ENCODE assay signal across 15 cellular contexts in genomic region chr9:134175808-134176598, GRCh38. TPM values are rescaled to one million over a fixed set of nuclear protein-coding genes. Genes with fewer than 3 reads are reported as not detected.
DNase-seq lines count a peak whose midpoint lies in the region; ATAC-seq and TF ChIP-seq lines count a peak whose summit lies in the region.
"Had no signal": no experiment of that assay in that cellular context is flagged by ENCODE, and none has a peak within 500 bp of the region (broad histone marks: within the 10 kb centered on the region; RNA-seq: fewer than 3 reads in every experiment).

No MANE protein-coding gene starts in this region.

- TF ChIP-seq CTCF in CD14-positive monocyte (IDR thresholded peaks at IDR 0.05) (no peak), RWPE2 (IDR thresholded peaks at IDR 0.05; ENCODE audit: poor library complexity, severe bottlenecking) (peak; percentile 15), psoas muscle (IDR thresholded peaks at IDR 0.05) (peak; percentile 21)

- H3K36me3 Mint-ChIP-seq in CD14-positive monocyte, result no peaks in the 10 kb centered on the region

- DNase-seq in CD14-positive monocyte (ENCODE audit: low spot score) (peak; percentile 42), RWPE2 (ENCODE audit: low spot score) (peak; percentile 31), left cardiac atrium (peak; percentile 39), psoas muscle (peak; percentile 22 to 75), NCI-H1105 (lab: John Stamatoyannopoulos, UW) (no peak), hippocampal formation (lab: John Stamatoyannopoulos, UW) (no peak), substantia nigra (lab: John Stamatoyannopoulos, UW) (no peak)
- DNase-seq: activated T-cell treated with anti-CD3 and anti-CD28 coated beads, Interleukin-2, amount 50 U/mL, for 1 hour; anterior cingulate cortex; GDM1; NCI-H1048; NCI-H526 had no signal

- H3K27ac ChIP-seq in RWPE2 (ENCODE audit: poor library complexity, severe bottlenecking), result no peak overlapping the region
- H3K27ac ChIP-seq in psoas muscle, result no peak overlapping the region
- H3K27ac ChIP-seq in substantia nigra (ENCODE audit: low read depth, low read length, poor library complexity, severe bottlenecking), result no peak overlapping the region

- H3K27me3 Mint-ChIP-seq in CD14-positive monocyte (ENCODE audit: low read depth in 3 of 3), result peaks cover 14 to 37% (median 15%) of the 10 kb centered on the region in 3 donors

- H3K9me3 ChIP-seq in RWPE2 (ENCODE audit: severe bottlenecking), result no peaks in the 10 kb centered on the region
- H3K9me3 ChIP-seq in psoas muscle, result no peaks in the 10 kb centered on the region

- no peak overlapping the region for H3K4me3 Mint-ChIP-seq in CD14-positive monocyte

- H3K27ac Mint-ChIP-seq in CD14-positive monocyte, result no peak overlapping the region

- peaks cover 9% of the 10 kb centered on the region for H3K27me3 ChIP-seq in RWPE2 (ENCODE audit: insufficient read depth, poor library complexity, severe bottlenecking)
- H3K27me3 ChIP-seq in psoas muscle (ENCODE audit: insufficient read depth in 3 of 3, low read length in 2 of 3), result no peaks in the 10 kb centered on the region

- no peak for ATAC-seq in RWPE2 (ENCODE audit: low read depth)
- ATAC-seq in left cardiac atrium, result peak; percentile 16 to 28
- peak; percentile 68 to 77 (median 74) for ATAC-seq in psoas muscle
- ATAC-seq in GM19395 (IDR thresholded peaks at IDR 0.05; ENCODE audit: unreplicated experiment), result no peak
- ATAC-seq: activated CD4-positive, CD25-positive, alpha-beta regulatory T cell treated with anti-CD3 and anti-CD28 coated beads, Interleukin-2, amount 50 U/mL, for 24 hours had no signal

- intact Hi-C loops in CD14-positive monocyte (cut with micrococcal nuclease) (no loop called here), left cardiac atrium (cut with DNase I) (loop anchor here in 1 of 2 donors (10.0 kb wide), 1 partner anchor 559 kb away; no protein-coding TSS in a partner anchor), psoas muscle (cut with DNase I) (loop anchor here (10.0 kb wide), 2 partner anchors 559 to 569 kb away; no protein-coding TSS in a partner anchor)

- H3K4me3 ChIP-seq in RWPE2 (ENCODE audit: severe bottlenecking), result no peak overlapping the region
- peak overlapping the region; percentile 37 for H3K4me3 ChIP-seq in psoas muscle

- H3K9me3 Mint-ChIP-seq in CD14-positive monocyte, result peaks cover 0 to 2% (median 0%) of the 10 kb centered on the region in 7 donors

- H3K4me1 Mint-ChIP-seq in CD14-positive monocyte, result peaks cover 30% of the 10 kb centered on the region

- H3K36me3 ChIP-seq in RWPE2 (ENCODE audit: low read depth) (no peaks in the 10 kb centered on the region), psoas muscle (ENCODE audit: insufficient read depth in 1 of 2, low read depth in 1 of 2) (no peaks in the 10 kb centered on the region)

- WGBS in psoas muscle, 3 donors, result 21 to 45% (median 31%) methylated on average over 32 to 35 of the region's 35 CpGs

- H3K4me1 ChIP-seq in RWPE2 (ENCODE audit: insufficient read depth, poor library complexity, severe bottlenecking), result no peaks in the 10 kb centered on the region
- peaks cover 11% of the 10 kb centered on the region for H3K4me1 ChIP-seq in psoas muscle

RNA-seq across cellular contexts. Expression of gene RNU6ATAC, which starts 11.6 kb away (rescaled TPM):
- polyA plus RNA-seq in CD14-positive monocyte (not detected), psoas muscle (not detected)
- total RNA-seq in left cardiac atrium (100 to 1,000 TPM; 307 to 456 TPM), psoas muscle (100 to 1,000 TPM in 2 of 4 donors, 10 to 100 TPM in 2; 13.1 to 120 (median 74.0) TPM)
- total RNA-seq: SK-MEL-5 had no signal

RNA-seq across cellular contexts. Expression of gene WDR5, which starts 40.1 kb away (rescaled TPM):
- polyA plus RNA-seq in CD14-positive monocyte (10 to 100 TPM in 1 of 2 donors, 1 to 10 TPM in 1; 8.7 to 10.2 TPM), psoas muscle (10 to 100 TPM; 23.2 to 52.0 (median 49.5) TPM)
- total RNA-seq in left cardiac atrium (10 to 100 TPM; 16.0 to 20.3 TPM), psoas muscle (10 to 100 TPM; 21.4 to 34.1 (median 29.6) TPM)

Comparison
In these comparisons a context has a peak if more than half of its experiments do, and no peak if none do; other contexts are left out.
1. DNase-seq: peak in CD14-positive monocyte (single experiment), RWPE2 (single experiment), left cardiac atrium (single experiment) and psoas muscle (2 of 2); none in NCI-H1105 (single experiment), hippocampal formation (0 of 2) and substantia nigra (0 of 49).
2. ATAC-seq: peak in left cardiac atrium (2 of 2) and psoas muscle (4 of 4); none in RWPE2 (single experiment) and GM19395 (single experiment).
3. intact Hi-C loops: an anchor here in psoas muscle (10.0 kb wide); none called in CD14-positive monocyte.